Comparison of ENCODE assay signal across 8 cellular contexts in the genomic region with DNA sequence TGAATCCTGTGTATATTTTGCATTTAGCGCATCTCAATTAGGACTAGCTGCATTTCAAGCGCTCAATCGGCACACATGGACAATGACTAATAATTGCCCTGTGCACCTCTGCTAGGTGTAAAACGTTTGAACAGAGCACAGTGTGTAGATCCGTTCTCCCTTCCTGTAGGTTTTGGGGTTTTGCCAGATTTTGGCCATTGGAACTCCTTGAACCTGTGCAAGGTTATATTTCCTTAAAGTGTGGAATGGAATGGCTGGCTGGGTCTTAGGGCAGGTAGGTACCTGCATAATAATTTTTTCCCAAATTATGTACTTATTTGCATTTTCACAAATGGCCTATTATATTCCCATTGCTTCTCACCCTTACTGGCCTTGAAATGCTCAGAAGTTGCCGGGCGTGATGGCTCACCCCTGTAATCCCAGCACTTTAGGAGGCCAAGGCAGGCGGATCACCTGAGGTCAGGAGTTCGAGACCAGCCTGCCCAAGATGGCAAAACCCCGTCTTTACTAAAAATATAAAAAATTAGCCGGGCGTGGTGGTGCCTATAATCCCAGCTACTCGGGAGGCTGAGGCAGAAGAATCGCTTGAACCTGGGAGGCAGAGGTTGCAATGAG. TPM values are rescaled to one million over a fixed set of nuclear protein-coding genes. Genes with fewer than 3 reads are reported as not detected.
A peak's percentile ranks its signal among the peaks of the same experiment; 100 is the strongest.
DNase-seq lines count a peak whose midpoint lies in the region; ATAC-seq and TF ChIP-seq lines count a peak whose summit lies in the region.

No MANE protein-coding gene starts in this region.

- no peak overlapping the region for H2AFZ ChIP-seq in Karpas-422 (ENCODE audit: low read length)

- H3K4me1 ChIP-seq in Karpas-422 (ENCODE audit: low read length) (peaks cover 26% of the 10 kb centered on the region), colonic mucosa (peaks cover 4% of the 10 kb centered on the region)

- no peaks in the 10 kb centered on the region for H3K36me3 ChIP-seq in Karpas-422 (ENCODE audit: insufficient read depth, low read length)
- H3K36me3 ChIP-seq in colonic mucosa = no peaks in the 10 kb centered on the region

- no peak for ATAC-seq in GM18519 (IDR thresholded peaks at IDR 0.05; ENCODE audit: low FRiP score, unreplicated experiment)

- H3K27me3 ChIP-seq in Karpas-422 (ENCODE audit: low read length) (no peaks in the 10 kb centered on the region), colonic mucosa (no peaks in the 10 kb centered on the region)

- H3K9me3 ChIP-seq in Karpas-422 (ENCODE audit: low read length) (no peaks in the 10 kb centered on the region), colonic mucosa (no peaks in the 10 kb centered on the region)

- H3K27ac ChIP-seq in Karpas-422 (ENCODE audit: low read length) (peak overlapping the region; percentile 83; the same call in 1 of the 2 replicates), colonic mucosa (peak overlapping the region; percentile 77)

- H3K27me3 Mint-ChIP-seq in nephron (ENCODE audit: low read depth) = no peaks in the 10 kb centered on the region

- TF ChIP-seq POLR2A in GM19099 (IDR thresholded peaks at IDR 0.05; ENCODE audit: extremely low read depth, insufficient read length, low read depth) = peak; percentile 32

- H3K27ac Mint-ChIP-seq in nephron = peak overlapping the region; percentile 100

- peaks cover 43% of the 10 kb centered on the region for H3K4me1 Mint-ChIP-seq in nephron

- H3K4me3 ChIP-seq in Karpas-422 (ENCODE audit: low read length) (peak overlapping the region; percentile 8; the same call in 1 of the 2 replicates), colonic mucosa (no peak overlapping the region)

- TF ChIP-seq CTCF in colonic mucosa (IDR thresholded peaks at IDR 0.05) (no peak), nephron (IDR thresholded peaks at IDR 0.05; ENCODE audit: unreplicated experiment in 3 of 3) (no peak)

- H3K4me2 ChIP-seq in Karpas-422 (ENCODE audit: low read depth, low read length, poor library complexity, severe bottlenecking) = peak overlapping the region; percentile 57

- no peak for DNase-seq in Karpas-422
- no peak for DNase-seq in colonic mucosa
- no peak for DNase-seq in nucleus accumbens (lab: John Stamatoyannopoulos, UW)
- DNase-seq in retina = no peak
- DNase-seq in D341Med (ENCODE audit: low spot score) = no peak

- peak overlapping the region; percentile 87 to 94 (median 90) for H3K4me3 Mint-ChIP-seq in nephron

- no peaks in the 10 kb centered on the region for H3K9me2 ChIP-seq in Karpas-422 (replicated peaks; ENCODE audit: insufficient read depth, low read length)

- no peaks in the 10 kb centered on the region for H3K36me3 Mint-ChIP-seq in nephron (ENCODE audit: low read depth)

- H4K20me1 ChIP-seq in Karpas-422 (ENCODE audit: insufficient read depth, low read depth, low read length) = no peaks in the 10 kb centered on the region

- H3K79me2 ChIP-seq in Karpas-422 (ENCODE audit: low read length) = no peaks in the 10 kb centered on the region

- H3K9me3 Mint-ChIP-seq in nephron = no peaks in the 10 kb centered on the region

- H3K9ac ChIP-seq in Karpas-422 (ENCODE audit: low read length) (peak overlapping the region; percentile 43), colonic mucosa (ENCODE audit: low read depth in 2 of 2, low read length in 2 of 2) (peak overlapping the region; percentile 6 to 82)

- intact Hi-C loops in colonic mucosa (cut with DNase I) = no loop called here

RNA-seq across cellular contexts. Expression of gene RNU5B-1, which starts 0.8 kb away (rescaled TPM):
- not detected in 2 replicates for total RNA-seq in Karpas-422 (2014; rRNA removed; shearing (Covaris generic); ENCODE audit: low replicate concordance)
- 10 to 100 TPM in 1 of 2 donors, not detected in 1; 26.1 TPM for total RNA-seq in colonic mucosa

RNA-seq across cellular contexts. Expression of gene RNU5A-1, which starts 9.4 kb away (rescaled TPM):
- not detected in 2 replicates for total RNA-seq in Karpas-422 (2014; rRNA removed; shearing (Covaris generic); ENCODE audit: low replicate concordance)
- not detected for total RNA-seq in colonic mucosa

RNA-seq across cellular contexts. Expression of gene PARP16, which starts 18.6 kb away (rescaled TPM):
- 7.7 and 8.3 TPM in 2 replicates for total RNA-seq in Karpas-422 (2014; rRNA removed; shearing (Covaris generic); ENCODE audit: low replicate concordance)
- 1 to 10 TPM; 9.5 to 9.9 TPM for total RNA-seq in colonic mucosa
